6 cellular contexts compared by ENCODE assay signal in genomic region chr7:154855366-154855765, GRCh38.
"Had no signal": no experiment of that assay in that cellular context is flagged by ENCODE, and none has a peak within 500 bp of the region (broad histone marks: within the 10 kb centered on the region; RNA-seq: fewer than 3 reads in every experiment).

No MANE protein-coding gene starts in this region.

- DNase-seq: IMR-90, KBM-7, KG1 had no signal

- H3K4me3 ChIP-seq: K562 had no signal

- H3K27ac ChIP-seq: HL-60 had no signal

- ATAC-seq: HepG2, K562 had no signal
